2 cellular contexts compared by ENCODE assay signal in the genomic region with DNA sequence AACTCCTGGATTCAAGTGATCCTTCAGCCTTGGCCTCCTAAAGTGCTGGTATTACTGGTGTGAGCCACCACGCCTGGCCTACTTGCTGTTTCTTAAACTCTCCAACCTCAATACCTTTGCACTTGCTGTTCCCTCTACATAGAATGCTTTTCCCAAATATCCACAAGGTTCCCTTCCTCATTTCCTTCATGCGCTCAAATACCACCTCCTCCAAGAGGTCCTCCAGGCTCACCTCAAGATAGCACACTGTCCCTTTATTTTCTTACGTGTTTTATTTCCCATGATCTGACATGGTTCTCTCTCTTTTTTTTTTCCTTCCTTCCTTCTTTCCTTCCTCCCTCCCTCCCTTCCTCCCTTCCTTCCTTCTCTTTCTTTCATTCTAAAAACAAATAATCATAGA.
TF ChIP-seq lines count a peak whose summit lies in the region.

No MANE protein-coding gene starts in this region.

TF ChIP-seq in IMR-90, 13 proteins besides CTCF, POLR2A, EP300 and RAD21:
- TF ChIP-seq RCOR1 (IDR thresholded peaks at IDR 0.05; ENCODE audit: insufficient replicate concordance, low read length) (no peak), BHLHE40 (IDR thresholded peaks at IDR 0.05; ENCODE audit: low read depth, low read length) (no peak), MAFK (IDR thresholded peaks at IDR 0.05; ENCODE audit: low read depth, low read length) (no peak), SMC3 (IDR thresholded peaks at IDR 0.05; ENCODE audit: low read depth, low read length) (no peak), MXI1 (IDR thresholded peaks at IDR 0.05; ENCODE audit: borderline replicate concordance, low read depth, low read length) (no peak), CEBPB (IDR thresholded peaks at IDR 0.05; ENCODE audit: low read depth, low read length) (no peak), USF2 (IDR thresholded peaks at IDR 0.05; ENCODE audit: low read depth, low read length) (no peak), NFE2L2 (IDR thresholded peaks at IDR 0.05; ENCODE audit: low read depth, low read length) (no peak), CHD1 (IDR thresholded peaks at IDR 0.05; ENCODE audit: low read depth, low read length) (no peak), RFX5 (IDR thresholded peaks at IDR 0.05; ENCODE audit: low read depth, low read length) (no peak), FOS (IDR thresholded peaks at IDR 0.05; ENCODE audit: low read depth, low read length) (no peak), MAZ (IDR thresholded peaks at IDR 0.05; ENCODE audit: borderline replicate concordance, low read depth, low read length) (no peak)
- TF ChIP-seq, protein P1, sequence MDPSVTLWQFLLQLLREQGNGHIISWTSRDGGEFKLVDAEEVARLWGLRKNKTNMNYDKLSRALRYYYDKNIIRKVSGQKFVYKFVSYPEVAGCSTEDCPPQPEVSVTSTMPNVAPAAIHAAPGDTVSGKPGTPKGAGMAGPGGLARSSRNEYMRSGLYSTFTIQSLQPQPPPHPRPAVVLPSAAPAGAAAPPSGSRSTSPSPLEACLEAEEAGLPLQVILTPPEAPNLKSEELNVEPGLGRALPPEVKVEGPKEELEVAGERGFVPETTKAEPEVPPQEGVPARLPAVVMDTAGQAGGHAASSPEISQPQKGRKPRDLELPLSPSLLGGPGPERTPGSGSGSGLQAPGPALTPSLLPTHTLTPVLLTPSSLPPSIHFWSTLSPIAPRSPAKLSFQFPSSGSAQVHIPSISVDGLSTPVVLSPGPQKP (IDR thresholded peaks at IDR 0.05; ENCODE audit: borderline replicate concordance, low read depth, low read length): no peak

TF ChIP-seq in K562, 482 proteins besides CTCF, POLR2A, EP300 and RAD21:
- TF ChIP-seq ZFP36 (IDR thresholded peaks at IDR 0.05; ENCODE audit: low read depth, low read length, partially characterized antibody) (peak; percentile 71), BCOR (IDR thresholded peaks at IDR 0.05) (peak; percentile 9; the same call in 1 of the 2 replicates), HDGF (IDR thresholded peaks at IDR 0.05) (no peak), HIVEP1 (CRISPR knock-in tag; IDR thresholded peaks at IDR 0.05) (no peak), KDM1A (IDR thresholded peaks at IDR 0.05) (no peak)
- TF ChIP-seq, protein P2, sequence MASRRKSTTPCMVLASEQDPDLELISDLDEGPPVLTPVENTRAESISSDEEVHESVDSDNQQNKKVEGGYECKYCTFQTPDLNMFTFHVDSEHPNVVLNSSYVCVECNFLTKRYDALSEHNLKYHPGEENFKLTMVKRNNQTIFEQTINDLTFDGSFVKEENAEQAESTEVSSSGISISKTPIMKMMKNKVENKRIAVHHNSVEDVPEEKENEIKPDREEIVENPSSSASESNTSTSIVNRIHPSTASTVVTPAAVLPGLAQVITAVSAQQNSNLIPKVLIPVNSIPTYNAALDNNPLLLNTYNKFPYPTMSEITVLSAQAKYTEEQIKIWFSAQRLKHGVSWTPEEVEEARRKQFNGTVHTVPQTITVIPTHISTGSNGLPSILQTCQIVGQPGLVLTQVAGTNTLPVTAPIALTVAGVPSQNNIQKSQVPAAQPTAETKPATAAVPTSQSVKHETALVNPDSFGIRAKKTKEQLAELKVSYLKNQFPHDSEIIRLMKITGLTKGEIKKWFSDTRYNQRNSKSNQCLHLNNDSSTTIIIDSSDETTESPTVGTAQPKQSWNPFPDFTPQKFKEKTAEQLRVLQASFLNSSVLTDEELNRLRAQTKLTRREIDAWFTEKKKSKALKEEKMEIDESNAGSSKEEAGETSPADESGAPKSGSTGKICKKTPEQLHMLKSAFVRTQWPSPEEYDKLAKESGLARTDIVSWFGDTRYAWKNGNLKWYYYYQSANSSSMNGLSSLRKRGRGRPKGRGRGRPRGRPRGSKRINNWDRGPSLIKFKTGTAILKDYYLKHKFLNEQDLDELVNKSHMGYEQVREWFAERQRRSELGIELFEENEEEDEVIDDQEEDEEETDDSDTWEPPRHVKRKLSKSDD (conservative IDR thresholded peaks at IDR 0.05; ENCODE audit: low read length): no peak
- TF ChIP-seq, protein P3, sequence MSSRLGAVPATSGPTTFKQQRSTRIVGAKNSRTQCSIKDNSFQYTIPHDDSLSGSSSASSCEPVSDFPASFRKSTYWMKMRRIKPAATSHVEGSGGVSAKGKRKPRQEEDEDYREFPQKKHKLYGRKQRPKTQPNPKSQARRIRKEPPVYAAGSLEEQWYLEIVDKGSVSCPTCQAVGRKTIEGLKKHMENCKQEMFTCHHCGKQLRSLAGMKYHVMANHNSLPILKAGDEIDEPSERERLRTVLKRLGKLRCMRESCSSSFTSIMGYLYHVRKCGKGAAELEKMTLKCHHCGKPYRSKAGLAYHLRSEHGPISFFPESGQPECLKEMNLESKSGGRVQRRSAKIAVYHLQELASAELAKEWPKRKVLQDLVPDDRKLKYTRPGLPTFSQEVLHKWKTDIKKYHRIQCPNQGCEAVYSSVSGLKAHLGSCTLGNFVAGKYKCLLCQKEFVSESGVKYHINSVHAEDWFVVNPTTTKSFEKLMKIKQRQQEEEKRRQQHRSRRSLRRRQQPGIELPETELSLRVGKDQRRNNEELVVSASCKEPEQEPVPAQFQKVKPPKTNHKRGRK (tag; IDR thresholded peaks at IDR 0.05): peak; percentile 24; the same call in 1 of the 2 replicates
